Comparison of ENCODE assay signal across 18 cellular contexts in the genomic region with DNA sequence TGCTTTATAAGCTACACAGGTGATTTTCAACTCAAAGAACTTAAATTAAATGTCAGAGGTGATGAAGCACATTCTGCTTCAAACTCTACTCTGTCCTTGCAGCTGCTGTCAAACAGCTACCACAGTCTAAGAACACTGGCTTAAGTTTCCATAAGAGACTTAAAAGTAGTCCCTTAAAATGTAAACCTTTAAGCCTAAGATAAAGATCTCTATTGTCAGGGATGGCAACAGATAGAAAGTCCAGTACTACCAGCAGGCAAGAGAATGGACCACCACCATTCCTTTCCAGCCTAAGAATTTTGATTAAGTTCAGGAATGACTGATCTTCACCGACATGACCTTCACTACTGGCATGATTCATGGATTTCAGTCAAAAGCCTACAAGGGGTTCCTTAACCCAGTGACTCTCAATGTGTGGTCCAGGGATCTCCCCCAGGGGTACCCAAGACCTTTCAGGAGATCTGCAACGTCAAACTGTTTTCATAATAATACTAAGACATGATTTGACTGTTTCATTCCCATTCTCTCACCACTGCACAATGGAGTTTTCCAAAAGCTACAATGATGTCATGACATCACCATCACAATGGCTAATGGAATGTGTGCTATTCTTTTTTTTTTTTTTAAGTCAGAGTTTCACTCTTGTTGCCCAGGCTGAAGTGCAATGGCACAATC.
DNase-seq lines count a peak whose midpoint lies in the region; ATAC-seq and TF ChIP-seq lines count a peak whose summit lies in the region.
"Had no signal": no experiment of that assay in that cellular context is flagged by ENCODE, and none has a peak within 500 bp of the region (broad histone marks: within the 10 kb centered on the region; RNA-seq: fewer than 3 reads in every experiment).

No MANE protein-coding gene starts in this region.

- no peak overlapping the region for H3K9ac ChIP-seq in iPS-18a (ENCODE audit: low read length)

- H3K4me3 ChIP-seq in AG10803 (ENCODE audit: low read length) = no peak overlapping the region
- H3K4me3 ChIP-seq in astrocyte of the cerebellum (ENCODE audit: low read depth, low read length) = no peak overlapping the region
- no peak overlapping the region for H3K4me3 ChIP-seq in iPS-18a (ENCODE audit: low read length)
- H3K4me3 ChIP-seq: ovary, testis had no signal

- in situ Hi-C loops in astrocyte of the cerebellum (cut with HindIII; ENCODE audit: low sequenced_read_pairs) = loop anchor here (10.0 kb wide), 1 partner anchor 76 kb away; no protein-coding TSS in a partner anchor

- H3K9me3 ChIP-seq in iPS-18a (ENCODE audit: control insufficient read depth, low read depth, low read length) = no peaks in the 10 kb centered on the region
- H3K9me3 ChIP-seq: ovary, testis had no signal

- TF ChIP-seq CTCF in AG10803 (conservative IDR thresholded peaks at IDR 0.05; ENCODE audit: low read length) (no peak), astrocyte of the cerebellum (IDR thresholded peaks at IDR 0.05; ENCODE audit: low read depth, low read length, missing control alignments) (no peak)

- peaks cover 25% of the 10 kb centered on the region for H3K4me1 ChIP-seq in iPS-18a (ENCODE audit: control insufficient read depth, low read depth, low read length)
- H3K4me1 ChIP-seq: testis had no signal

- ATAC-seq in HG03045 (IDR thresholded peaks at IDR 0.05; ENCODE audit: unreplicated experiment) (no peak), HG03095 (IDR thresholded peaks at IDR 0.05; ENCODE audit: unreplicated experiment) (no peak)

- no peaks in the 10 kb centered on the region for H3K27me3 ChIP-seq in iPS-18a (ENCODE audit: control insufficient read depth, insufficient read depth, low read length)
- H3K27me3 ChIP-seq: ovary, testis had no signal

- H3K36me3 ChIP-seq in iPS-18a (ENCODE audit: control insufficient read depth, low read depth, low read length) = no peaks in the 10 kb centered on the region
- H3K36me3 ChIP-seq: ovary had no signal

- H3K27ac ChIP-seq in iPS-18a (ENCODE audit: low read length) = peak overlapping the region; percentile 52
- H3K27ac ChIP-seq: ovary, testis had no signal

- DNase-seq in AG10803 (ENCODE audit: low read depth) = peak; percentile 41
- peak; percentile 16 for DNase-seq in GM04503 (ENCODE audit: low read depth)
- DNase-seq in astrocyte of the cerebellum (ENCODE audit: low read depth) = peak; percentile 22
- no peak for DNase-seq in NCI-H524 (lab: John Stamatoyannopoulos, UW)
- no peak for DNase-seq in effector CD8-positive, alpha-beta T cell (lab: John Stamatoyannopoulos, UW)
- DNase-seq: activated CD4-positive, alpha-beta T cell treated with anti-CD3 and anti-CD28 coated beads for 4 hours; activated T-cell treated with anti-CD3 and anti-CD28 coated beads, Interleukin-2, amount 50 U/mL, for 48 hours; cerebellar nuclear complex; foreskin melanocyte; KG1; NCI-H1105; NCI-H2107; ovary; stimulated activated CD4-positive, alpha-beta T cell treated with anti-CD3 and anti-CD28 coated beads, Interleukin-2, amount 100 ng/mL, for 48 hours; testis had no signal

Comparison
In these comparisons a context has a peak if more than half of its experiments do, and no peak if none do; other contexts are left out.
1. DNase-seq: peak in AG10803 (single experiment), GM04503 (single experiment) and astrocyte of the cerebellum (single experiment); none in NCI-H524 (0 of 2) and effector CD8-positive, alpha-beta T cell (single experiment).